15 cellular contexts compared by ENCODE assay signal in genomic region chr1:115142616-115143015, GRCh38. TPM values are rescaled to one million over a fixed set of nuclear protein-coding genes. Genes with fewer than 3 reads are reported as not detected.
DNase-seq lines count a peak whose midpoint lies in the region; ATAC-seq and TF ChIP-seq lines count a peak whose summit lies in the region.
"Had no signal": no experiment of that assay in that cellular context is flagged by ENCODE, and none has a peak within 500 bp of the region (broad histone marks: within the 10 kb centered on the region; RNA-seq: fewer than 3 reads in every experiment).

No MANE protein-coding gene starts in this region.

- H3K9me3 Mint-ChIP-seq in activated CD8-positive, alpha-beta T cell treated with anti-CD3 and anti-CD28 coated beads for 36 hours = no peaks in the 10 kb centered on the region
- H3K9me3 Mint-ChIP-seq: activated T-cell treated with anti-CD3 and anti-CD28 coated beads, Interleukin-2, amount 50 U/mL, for 24 hours had no signal

- no peak overlapping the region for H3K27ac ChIP-seq in caudate nucleus (ENCODE audit: low read depth, low read length)

- TF ChIP-seq CTCF in AG09319 (IDR thresholded peaks at IDR 0.05; ENCODE audit: low read depth, low read length) (peak; percentile 40), HFF-Myc (IDR thresholded peaks at IDR 0.05; ENCODE audit: low read depth, low read length, missing control alignments) (peak; percentile 11)
- TF ChIP-seq CTCF in activated CD8-positive, alpha-beta T cell treated with anti-CD3 and anti-CD28 coated beads for 36 hours (IDR thresholded peaks at IDR 0.05) = no peak

- intact Hi-C loops in activated CD8-positive, alpha-beta T cell treated with anti-CD3 and anti-CD28 coated beads for 36 hours (cut with micrococcal nuclease) = no loop called here

- CTCF ChIA-PET in activated CD8-positive, alpha-beta T cell treated with anti-CD3 and anti-CD28 coated beads for 36 hours (lab: Charles Lee) = interaction anchor here (1.0 to 1.5 kb wide), 3 partner anchors 13 to 565 kb away, joined by 3 to 9 read pairs (median 3); no protein-coding TSS in a partner anchor

- H3K4me3 Mint-ChIP-seq in activated CD8-positive, alpha-beta T cell treated with anti-CD3 and anti-CD28 coated beads for 36 hours = no peak overlapping the region
- H3K4me3 Mint-ChIP-seq: activated T-cell treated with anti-CD3 and anti-CD28 coated beads, Interleukin-2, amount 50 U/mL, for 24 hours; CD4-positive, alpha-beta memory T cell; naive thymus-derived CD4-positive, alpha-beta T cell had no signal

- DNase-seq in AG09319 (ENCODE audit: extremely low read depth, low read depth) = no peak
- DNase-seq in HFF-Myc (ENCODE audit: extremely low read depth, low read depth) = no peak
- peak; percentile 67 for DNase-seq in dedifferentiated amniotic fluid mesenchymal stem cell (ENCODE audit: extremely low spot score)
- peak; percentile 28 for DNase-seq in iris pigment epithelial cell (ENCODE audit: low read depth)
- no peak for DNase-seq in islet precursor cell
- no peak for DNase-seq in caudate nucleus (lab: John Stamatoyannopoulos, UW)
- no peak for DNase-seq in stimulated activated CD4-positive, alpha-beta T cell treated with anti-CD3 and anti-CD28 coated beads, Interleukin-4, amount 100 ng/mL, for 1 hour
- no peak for DNase-seq in activated CD8-positive, alpha-beta T cell treated with anti-CD3 and anti-CD28 coated beads for 36 hours
- DNase-seq: activated T-cell treated with anti-CD3 and anti-CD28 coated beads, Interleukin-2, amount 50 U/mL, for 24 hours; amniotic stem cell; CD4-positive, alpha-beta memory T cell; naive thymus-derived CD4-positive, alpha-beta T cell; NCI-H446; stimulated activated CD4-positive, alpha-beta T cell treated with anti-CD3 and anti-CD28 coated beads, Interleukin-1b, Interleukin-23, amount 100 ng/mL, for 48 hours had no signal

- H3K4me3 ChIP-seq in HFF-Myc (replicated peaks; ENCODE audit: low read depth, low read length) = no peak overlapping the region

- POLR2A ChIA-PET in activated CD8-positive, alpha-beta T cell treated with anti-CD3 and anti-CD28 coated beads for 36 hours (lab: Charles Lee) = no interaction called here

- peaks cover 1% of the 10 kb centered on the region for H3K4me1 Mint-ChIP-seq in activated CD8-positive, alpha-beta T cell treated with anti-CD3 and anti-CD28 coated beads for 36 hours (ENCODE audit: low read depth)

- no peaks in the 10 kb centered on the region for H3K36me3 Mint-ChIP-seq in activated CD8-positive, alpha-beta T cell treated with anti-CD3 and anti-CD28 coated beads for 36 hours (ENCODE audit: low read depth)
- H3K36me3 Mint-ChIP-seq: CD4-positive, alpha-beta memory T cell; naive thymus-derived CD4-positive, alpha-beta T cell had no signal

- ATAC-seq in activated CD8-positive, alpha-beta T cell treated with anti-CD3 and anti-CD28 coated beads for 36 hours = no peak
- ATAC-seq: left lobe of liver; naive thymus-derived CD4-positive, alpha-beta T cell had no signal

- peaks cover 16% of the 10 kb centered on the region for H3K27me3 Mint-ChIP-seq in activated CD8-positive, alpha-beta T cell treated with anti-CD3 and anti-CD28 coated beads for 36 hours

- H3K27ac Mint-ChIP-seq in activated CD8-positive, alpha-beta T cell treated with anti-CD3 and anti-CD28 coated beads for 36 hours = no peak overlapping the region
- H3K27ac Mint-ChIP-seq: activated T-cell treated with anti-CD3 and anti-CD28 coated beads, Interleukin-2, amount 50 U/mL, for 24 hours; CD4-positive, alpha-beta memory T cell had no signal

RNA-seq across cellular contexts. Expression of gene TSPAN2, which starts 53.3 kb away (rescaled TPM):
- total RNA-seq in activated CD8-positive, alpha-beta T cell treated with anti-CD3 and anti-CD28 coated beads for 36 hours = under 1 TPM; 0.74 to 0.90 TPM

Comparison
In these comparisons a context has a peak if more than half of its experiments do, and no peak if none do; other contexts are left out.
1. DNase-seq: peak in dedifferentiated amniotic fluid mesenchymal stem cell (single experiment) and iris pigment epithelial cell (single experiment); none in AG09319 (single experiment), HFF-Myc (single experiment), islet precursor cell (single experiment), caudate nucleus (0 of 61), stimulated activated CD4-positive, alpha-beta T cell treated with anti-CD3 and anti-CD28 coated beads, Interleukin-4, amount 100 ng/mL, for 1 hour (single experiment) and activated CD8-positive, alpha-beta T cell treated with anti-CD3 and anti-CD28 coated beads for 36 hours (single experiment).